24 cellular contexts compared by ENCODE assay signal in genomic region chr2:161217597-161218185, GRCh38. TPM values are rescaled to one million over a fixed set of nuclear protein-coding genes. Genes with fewer than 3 reads are reported as not detected.
A peak's percentile ranks its signal among the peaks of the same experiment; 100 is the strongest.
DNase-seq lines count a peak whose midpoint lies in the region; ATAC-seq and TF ChIP-seq lines count a peak whose summit lies in the region.
"Had no signal": no experiment of that assay in that cellular context is flagged by ENCODE, and none has a peak within 500 bp of the region (broad histone marks: within the 10 kb centered on the region; RNA-seq: fewer than 3 reads in every experiment).

No MANE protein-coding gene starts in this region.

- H3K9me3 ChIP-seq in CD4-positive, alpha-beta T cell (ENCODE audit: control insufficient read depth, low read length) = no peaks in the 10 kb centered on the region
- H3K9me3 ChIP-seq in CD8-positive, alpha-beta memory T cell (ENCODE audit: low read length) = no peaks in the 10 kb centered on the region
- H3K9me3 ChIP-seq: adrenal gland, suprapubic skin, upper lobe of right lung had no signal

- ATAC-seq in CD4-positive, alpha-beta T cell (ENCODE audit: poor library complexity) = no peak
- ATAC-seq in activated CD8-positive, alpha-beta T cell treated with anti-CD3 and anti-CD28 coated beads, Interleukin-2, amount 10 ng/mL, durations not matched to agents 7 days and 5 days = peak; percentile 33
- ATAC-seq in memory B cell (ENCODE audit: low read depth) = no peak
- ATAC-seq: right cardiac atrium, upper lobe of right lung had no signal

- DNase-seq in CD4-positive, alpha-beta T cell = no peak
- no peak for DNase-seq in CD8-positive, alpha-beta memory T cell
- DNase-seq in activated CD8-positive, alpha-beta T cell treated with anti-CD3 and anti-CD28 coated beads, Interleukin-2, amount 10 ng/mL, durations not matched to agents 7 days and 5 days = no peak
- no peak for DNase-seq in memory B cell (ENCODE audit: low spot score in 2 of 2)
- no peak for DNase-seq in RPMI8226
- DNase-seq in occipital lobe (lab: John Stamatoyannopoulos, UW) = no peak
- DNase-seq in NOMO-1 (lab: John Stamatoyannopoulos, UW; ENCODE audit: unreplicated experiment in 2 of 2) = no peak
- DNase-seq: activated gamma-delta T cell; adrenal gland; brain microvascular endothelial cell; effector CD4-positive, alpha-beta T cell; foreskin melanocyte; GM23248; NCI-H446; NCI-H82; right cardiac atrium; stimulated activated CD4-positive, alpha-beta T cell treated with anti-CD3 and anti-CD28 coated beads, Interleukin-2, amount 100 ng/mL, for 48 hours; upper lobe of right lung; WERI-Rb-1 had no signal

- H3K4me1 ChIP-seq in CD8-positive, alpha-beta memory T cell (ENCODE audit: insufficient read depth, low read length) = peaks cover 9% of the 10 kb centered on the region
- H3K4me1 ChIP-seq: adrenal gland, suprapubic skin had no signal

- H3K9me3 Mint-ChIP-seq in CD4-positive, alpha-beta T cell = no peaks in the 10 kb centered on the region
- no peaks in the 10 kb centered on the region for H3K9me3 Mint-ChIP-seq in CD8-positive, alpha-beta memory T cell
- no peaks in the 10 kb centered on the region for H3K9me3 Mint-ChIP-seq in activated CD8-positive, alpha-beta T cell treated with anti-CD3 and anti-CD28 coated beads, Interleukin-2, amount 10 ng/mL, durations not matched to agents 7 days and 5 days (ENCODE audit: insufficient read depth)
- no peaks in the 10 kb centered on the region for H3K9me3 Mint-ChIP-seq in memory B cell
- H3K9me3 Mint-ChIP-seq: CD14-positive monocyte, neural crest cell had no signal

- CTCF ChIA-PET in CD4-positive, alpha-beta T cell (lab: Charles Lee) = no interaction called here
- CTCF ChIA-PET in CD8-positive, alpha-beta memory T cell (lab: Charles Lee) = interaction anchor here (0.6 to 0.7 kb wide), 2 partner anchors 11 to 16 kb away, joined by 3 read pairs; no protein-coding TSS in a partner anchor
- CTCF ChIA-PET in activated CD8-positive, alpha-beta T cell treated with anti-CD3 and anti-CD28 coated beads, Interleukin-2, amount 10 ng/mL, durations not matched to agents 7 days and 5 days (lab: Charles Lee) = interaction anchor here (0.6 to 3.3 kb wide), 6 partner anchors 14 to 154 kb away, joined by 3 to 13 read pairs (median 5); no protein-coding TSS in a partner anchor

- H3K4me1 Mint-ChIP-seq in CD4-positive, alpha-beta T cell (ENCODE audit: low read depth) = peaks cover 35% of the 10 kb centered on the region
- peaks cover 31 to 50% (median 42%) of the 10 kb centered on the region in 3 donors for H3K4me1 Mint-ChIP-seq in CD8-positive, alpha-beta memory T cell
- peaks cover 28% of the 10 kb centered on the region for H3K4me1 Mint-ChIP-seq in activated CD8-positive, alpha-beta T cell treated with anti-CD3 and anti-CD28 coated beads, Interleukin-2, amount 10 ng/mL, durations not matched to agents 7 days and 5 days (ENCODE audit: low read depth)
- peaks cover 13% of the 10 kb centered on the region for H3K4me1 Mint-ChIP-seq in memory B cell
- H3K4me1 Mint-ChIP-seq: neural crest cell had no signal

- POLR2A ChIA-PET in CD4-positive, alpha-beta T cell (lab: Charles Lee) = interaction anchor here (0.8 kb wide), 1 partner anchor 56 kb away, joined by 3 read pairs; no protein-coding TSS in a partner anchor
- POLR2A ChIA-PET in CD8-positive, alpha-beta memory T cell (lab: Charles Lee) = no interaction called here
- POLR2A ChIA-PET in activated CD8-positive, alpha-beta T cell treated with anti-CD3 and anti-CD28 coated beads, Interleukin-2, amount 10 ng/mL, durations not matched to agents 7 days and 5 days (lab: Charles Lee) = interaction anchor here (0.6 kb wide), 1 partner anchor 196 kb away, joined by 4 read pairs; no protein-coding TSS in a partner anchor

- H3K36me3 Mint-ChIP-seq in CD4-positive, alpha-beta T cell (ENCODE audit: low read depth) = peaks cover 41% of the 10 kb centered on the region
- peaks cover 0 to 55% (median 6%) of the 10 kb centered on the region in 3 donors for H3K36me3 Mint-ChIP-seq in CD8-positive, alpha-beta memory T cell
- peaks cover 37% of the 10 kb centered on the region for H3K36me3 Mint-ChIP-seq in activated CD8-positive, alpha-beta T cell treated with anti-CD3 and anti-CD28 coated beads, Interleukin-2, amount 10 ng/mL, durations not matched to agents 7 days and 5 days (ENCODE audit: low read depth)
- H3K36me3 Mint-ChIP-seq in memory B cell = peaks cover 14% of the 10 kb centered on the region

- no peak overlapping the region for H3K4me3 Mint-ChIP-seq in CD4-positive, alpha-beta T cell
- peak overlapping the region in 2 of 7 donors; percentile 15 to 23 for H3K4me3 Mint-ChIP-seq in CD8-positive, alpha-beta memory T cell
- no peak overlapping the region for H3K4me3 Mint-ChIP-seq in activated CD8-positive, alpha-beta T cell treated with anti-CD3 and anti-CD28 coated beads, Interleukin-2, amount 10 ng/mL, durations not matched to agents 7 days and 5 days
- H3K4me3 Mint-ChIP-seq in memory B cell = no peak overlapping the region
- H3K4me3 Mint-ChIP-seq: CD14-positive monocyte, neural crest cell had no signal

- no peaks in the 10 kb centered on the region for H3K27me3 Mint-ChIP-seq in CD4-positive, alpha-beta T cell
- H3K27me3 Mint-ChIP-seq in CD8-positive, alpha-beta memory T cell = no peaks in the 10 kb centered on the region
- H3K27me3 Mint-ChIP-seq in activated CD8-positive, alpha-beta T cell treated with anti-CD3 and anti-CD28 coated beads, Interleukin-2, amount 10 ng/mL, durations not matched to agents 7 days and 5 days (ENCODE audit: low read depth) = no peaks in the 10 kb centered on the region
- H3K27me3 Mint-ChIP-seq in memory B cell = no peaks in the 10 kb centered on the region

- H3K27me3 ChIP-seq in CD4-positive, alpha-beta T cell (ENCODE audit: control insufficient read depth, insufficient read depth, low read length) = no peaks in the 10 kb centered on the region
- no peaks in the 10 kb centered on the region for H3K27me3 ChIP-seq in CD8-positive, alpha-beta memory T cell (ENCODE audit: insufficient read depth, low read length, poor library complexity, severe bottlenecking)
- H3K27me3 ChIP-seq: adrenal gland, brain microvascular endothelial cell, suprapubic skin, upper lobe of right lung had no signal

- H3K4me3 ChIP-seq in CD8-positive, alpha-beta memory T cell (ENCODE audit: low read length) = no peak overlapping the region
- H3K4me3 ChIP-seq: adrenal gland, GM23248, SK-N-MC, suprapubic skin, upper lobe of right lung had no signal

- no peaks in the 10 kb centered on the region for H3K36me3 ChIP-seq in CD8-positive, alpha-beta memory T cell (ENCODE audit: insufficient read depth, low read length)
- H3K36me3 ChIP-seq: adrenal gland, brain microvascular endothelial cell, WERI-Rb-1 had no signal

- intact Hi-C loops in CD4-positive, alpha-beta T cell (cut with DNase I, micrococcal nuclease) = no loop called here

- H3K27ac Mint-ChIP-seq in CD4-positive, alpha-beta T cell = peak overlapping the region; percentile 75
- H3K27ac Mint-ChIP-seq in CD8-positive, alpha-beta memory T cell = peak overlapping the region; percentile 13 to 71 (median 50)
- no peak overlapping the region for H3K27ac Mint-ChIP-seq in activated CD8-positive, alpha-beta T cell treated with anti-CD3 and anti-CD28 coated beads, Interleukin-2, amount 10 ng/mL, durations not matched to agents 7 days and 5 days
- H3K27ac Mint-ChIP-seq in memory B cell = peak overlapping the region; percentile 76

- no peak overlapping the region for H3K27ac ChIP-seq in CD4-positive, alpha-beta T cell (ENCODE audit: low read depth, low read length)
- H3K27ac ChIP-seq in CD8-positive, alpha-beta memory T cell (ENCODE audit: low read depth, low read length) = no peak overlapping the region
- H3K27ac ChIP-seq: adrenal gland, brain microvascular endothelial cell, GM23248, HL-60, SK-N-MC, suprapubic skin, upper lobe of right lung, WERI-Rb-1 had no signal

- TF ChIP-seq CTCF in CD4-positive, alpha-beta T cell (IDR thresholded peaks at IDR 0.05) = no peak

RNA-seq across cellular contexts. Expression of gene TANK, which starts 57.5 kb away (rescaled TPM):
- total RNA-seq in CD4-positive, alpha-beta T cell = 10 to 100 TPM; 66.3 to 71.7 TPM
- 10 to 100 TPM; 75.5 to 81.7 TPM for total RNA-seq in CD8-positive, alpha-beta memory T cell
- polyA plus RNA-seq in CD8-positive, alpha-beta memory T cell = 70.8 TPM
- 10 to 100 TPM; 68.2 to 71.6 TPM for total RNA-seq in activated CD8-positive, alpha-beta T cell treated with anti-CD3 and anti-CD28 coated beads, Interleukin-2, amount 10 ng/mL, durations not matched to agents 7 days and 5 days
- 89.5 TPM for total RNA-seq in occipital lobe
